8 cellular contexts compared by ENCODE assay signal in genomic region chr9:20884985-20885593, GRCh38.
DNase-seq lines count a peak whose midpoint lies in the region; ATAC-seq, FAIRE-seq and TF ChIP-seq lines count a peak whose summit lies in the region.

No MANE protein-coding gene starts in this region.

- no peaks in the 10 kb centered on the region for H3F3A ChIP-seq in DOHH2 (ENCODE audit: control insufficient read depth, insufficient read depth)

- H3K18ac ChIP-seq in neuronal stem cell (ENCODE audit: low read length), result no peak overlapping the region

- TF ChIP-seq CTCF in DOHH2 (IDR thresholded peaks at IDR 0.05; ENCODE audit: low read depth, low read length, poor library complexity, severe bottlenecking) (peak; percentile 53), Peyer's patch (IDR thresholded peaks at IDR 0.05) (peak in 5 of 6 experiments; percentile 48 to 69 (median 56))

- H4K20me1 ChIP-seq in DOHH2 (ENCODE audit: control insufficient read depth, insufficient read depth, low read depth, low read length), result no peaks in the 10 kb centered on the region

- no peak for TF ChIP-seq POLR2A in Peyer's patch (IDR thresholded peaks at IDR 0.05)

- intact Hi-C loops in head of caudate nucleus (cut with DNase I), result no loop called here

- H4K91ac ChIP-seq in neuronal stem cell (ENCODE audit: low read depth, low read length, poor library complexity), result no peak overlapping the region

- no peak overlapping the region for H3K23ac ChIP-seq in neuronal stem cell (ENCODE audit: low read depth, low read length, poor library complexity)

- no peak overlapping the region for H3K4me2 ChIP-seq in DOHH2 (ENCODE audit: low read length)
- H3K4me2 ChIP-seq in neuronal stem cell (ENCODE audit: insufficient read depth, low read length, poor library complexity, severe bottlenecking), result no peak overlapping the region

- no peak overlapping the region for H4K8ac ChIP-seq in neuronal stem cell (ENCODE audit: low read depth, low read length)

- H3K9me3 ChIP-seq in DOHH2 (ENCODE audit: control insufficient read depth, insufficient read depth, low read length), result no peaks in the 10 kb centered on the region
- H3K9me3 ChIP-seq in Peyer's patch, result no peaks in the 10 kb centered on the region
- H3K9me3 ChIP-seq in small intestine (ENCODE audit: control insufficient read depth, low read depth), result no peaks in the 10 kb centered on the region
- peaks cover 0 to 6% of the 10 kb centered on the region in 2 donors for H3K9me3 ChIP-seq in neuronal stem cell (replicated peaks in 1 of 2; ENCODE audit: control insufficient read depth in 2 of 2, insufficient read depth in 1 of 2, low read depth in 1 of 2, low read length in 2 of 2)

- DNase-seq in Peyer's patch (peak; percentile 51 to 81 (median 54)), head of caudate nucleus (peak in 41 of 42 donors; percentile 13 to 82 (median 50)), small intestine (peak; percentile 60), neuronal stem cell (ENCODE audit: low spot score) (no peak)
- DNase-seq in activated T-helper 9 cell treated with anti-CD3 and anti-CD28 coated beads, Interleukin-2, amount 50 U/mL, for 16 hours (ENCODE audit: low read depth), result peak; percentile 31

- H3K27ac ChIP-seq in DOHH2 (ENCODE audit: low read depth, low read length) (no peak overlapping the region), Peyer's patch (no peak overlapping the region), small intestine (ENCODE audit: low read depth in 1 of 2, low read length in 1 of 2) (no peak overlapping the region), neuronal stem cell (replicated peaks; ENCODE audit: low read length) (no peak overlapping the region)

- no peak for FAIRE-seq in small intestine (lab: Jason Lieb, UNC)

- no peak overlapping the region for H3K4me3 ChIP-seq in DOHH2 (ENCODE audit: low read length)
- H3K4me3 ChIP-seq in Peyer's patch, result no peak overlapping the region
- no peak overlapping the region for H3K4me3 ChIP-seq in small intestine (ENCODE audit: low read depth in 1 of 2, low read length in 2 of 2)
- H3K4me3 ChIP-seq in neuronal stem cell (ENCODE audit: low read length in 2 of 2), result no peak overlapping the region

- H3K14ac ChIP-seq in neuronal stem cell (ENCODE audit: low read length), result no peak overlapping the region

- H2BK12ac ChIP-seq in neuronal stem cell (ENCODE audit: low read length), result no peak overlapping the region

- no peaks in the 10 kb centered on the region for H3K79me1 ChIP-seq in neuronal stem cell (ENCODE audit: low read depth, low read length)

- no peaks in the 10 kb centered on the region for H3K4me1 ChIP-seq in DOHH2 (ENCODE audit: control insufficient read depth, low read length)
- H3K4me1 ChIP-seq in Peyer's patch, result no peaks in the 10 kb centered on the region
- no peaks in the 10 kb centered on the region for H3K4me1 ChIP-seq in small intestine (ENCODE audit: control insufficient read depth in 2 of 2, insufficient read depth in 1 of 2, low read depth in 1 of 2, low read length in 1 of 2)
- H3K4me1 ChIP-seq in neuronal stem cell (ENCODE audit: control insufficient read depth in 2 of 2, insufficient read depth in 1 of 2, low read depth in 1 of 2, low read length in 2 of 2), result no peaks in the 10 kb centered on the region

- no peak overlapping the region for H3K4ac ChIP-seq in neuronal stem cell (ENCODE audit: low read length)

- H3K27me3 ChIP-seq in DOHH2 (ENCODE audit: control insufficient read depth, low read length) (no peaks in the 10 kb centered on the region), Peyer's patch (no peaks in the 10 kb centered on the region), small intestine (ENCODE audit: control insufficient read depth in 2 of 2, insufficient read depth in 2 of 2, low read length in 2 of 2) (no peaks in the 10 kb centered on the region), neuronal stem cell (ENCODE audit: control insufficient read depth in 3 of 3, insufficient read depth in 3 of 3, low read depth in 1 of 3, low read length in 3 of 3) (no peaks in the 10 kb centered on the region)

- ATAC-seq in HG03354 (IDR thresholded peaks at IDR 0.05; ENCODE audit: poor library complexity, severe bottlenecking, unreplicated experiment), result peak; percentile 62
- ATAC-seq in HG02852 (IDR thresholded peaks at IDR 0.05; ENCODE audit: unreplicated experiment), result no peak

- no peak overlapping the region for H2BK120ac ChIP-seq in neuronal stem cell (ENCODE audit: low read depth, low read length)

- H3K36me3 ChIP-seq in DOHH2 (ENCODE audit: control insufficient read depth, low read length), result no peaks in the 10 kb centered on the region
- no peaks in the 10 kb centered on the region for H3K36me3 ChIP-seq in Peyer's patch
- peaks cover 0 to 6% of the 10 kb centered on the region in 2 donors for H3K36me3 ChIP-seq in small intestine (ENCODE audit: control insufficient read depth in 2 of 2, insufficient read depth in 2 of 2, low read length in 2 of 2)
- H3K36me3 ChIP-seq in neuronal stem cell (replicated peaks in 1 of 2; ENCODE audit: control insufficient read depth in 2 of 2, insufficient read depth in 2 of 2, low read length in 2 of 2), result peaks cover 0 to 28% of the 10 kb centered on the region in 2 donors

- WGBS in small intestine, 3 donors, result 71 to 77% (median 76%) methylated on average over 5 of the region's 5 CpGs
- WGBS in neuronal stem cell (ENCODE audit: extremely low coverage in 2 of 2, insufficient read length in 2 of 2, insufficient replicate concordance in 1 of 2), 2 donors, result no CpG with 5 or more reads among the region's 5 CpGs

- H2AFZ ChIP-seq in neuronal stem cell (ENCODE audit: low read length), result no peak overlapping the region

- no peak overlapping the region for H3K9ac ChIP-seq in neuronal stem cell (ENCODE audit: low read depth, low read length, poor library complexity)

- H2BK5ac ChIP-seq in neuronal stem cell (ENCODE audit: low read length), result no peak overlapping the region

- no peak overlapping the region for H2AK5ac ChIP-seq in neuronal stem cell (ENCODE audit: low read depth, low read length)

- H3K9me2 ChIP-seq in DOHH2 (replicated peaks; ENCODE audit: control insufficient read depth, low read length), result no peaks in the 10 kb centered on the region

- H3K79me2 ChIP-seq in DOHH2 (ENCODE audit: control insufficient read depth, low read length), result no peaks in the 10 kb centered on the region

- H2BK15ac ChIP-seq in neuronal stem cell (ENCODE audit: low read length), result no peak overlapping the region
